ENCODE assay signal across 22 cellular contexts in genomic region chr7:46186131-46186530, GRCh38.
DNase-seq lines count a peak whose midpoint lies in the region; FAIRE-seq and TF ChIP-seq lines count a peak whose summit lies in the region.
"Had no signal": no experiment of that assay in that cellular context is flagged by ENCODE, and none has a peak within 500 bp of the region (broad histone marks: within the 10 kb centered on the region; RNA-seq: fewer than 3 reads in every experiment).

No MANE protein-coding gene starts in this region.

- peaks cover 20% of the 10 kb centered on the region for H3K36me3 Mint-ChIP-seq in HFFc6 (ENCODE audit: low read depth)
- no peaks in the 10 kb centered on the region for H3K36me3 Mint-ChIP-seq in astrocyte (ENCODE audit: low read depth, unreplicated experiment)
- H3K36me3 Mint-ChIP-seq in osteocyte (ENCODE audit: unreplicated experiment) = no peaks in the 10 kb centered on the region
- H3K36me3 Mint-ChIP-seq: CD14-positive monocyte; CD8-positive, alpha-beta memory T cell had no signal

- no peaks in the 10 kb centered on the region for H3K36me3 ChIP-seq in astrocyte (ENCODE audit: insufficient read depth, low read length)
- H3K36me3 ChIP-seq: BE2C; BLaER1 treated with 17β-estradiol and CSF1 and Interleukin-3, amounts not matched to agents 10 nM and 100 nM; HAP-1 had no signal

- H3K4me3 Mint-ChIP-seq in HFFc6 (no peak overlapping the region), astrocyte (ENCODE audit: unreplicated experiment) (no peak overlapping the region), osteocyte (ENCODE audit: unreplicated experiment) (no peak overlapping the region)
- H3K4me3 Mint-ChIP-seq: CD14-positive monocyte; CD4-positive, alpha-beta T cell; CD8-positive, alpha-beta memory T cell had no signal

- H3K27me3 Mint-ChIP-seq in HFFc6 (ENCODE audit: insufficient read depth) = no peaks in the 10 kb centered on the region
- no peaks in the 10 kb centered on the region for H3K27me3 Mint-ChIP-seq in astrocyte (ENCODE audit: low read depth, unreplicated experiment)
- H3K27me3 Mint-ChIP-seq in osteocyte (ENCODE audit: unreplicated experiment) = no peaks in the 10 kb centered on the region
- H3K27me3 Mint-ChIP-seq: CD4-positive, alpha-beta T cell had no signal

- H3K27me3 ChIP-seq in astrocyte (ENCODE audit: insufficient read depth, low read length) = no peaks in the 10 kb centered on the region
- H3K27me3 ChIP-seq: BE2C; BLaER1 treated with 17β-estradiol and CSF1 and Interleukin-3, amounts not matched to agents 10 nM and 100 nM had no signal

- H3K4me2 ChIP-seq in astrocyte (ENCODE audit: low read length) = no peak overlapping the region
- H3K4me2 ChIP-seq: A549; BLaER1 treated with 17β-estradiol and CSF1 and Interleukin-3, amounts not matched to agents 10 nM and 100 nM had no signal

- no peak overlapping the region for H3K27ac ChIP-seq in astrocyte (ENCODE audit: low read depth, low read length)
- H3K27ac ChIP-seq: A549; BLaER1 treated with 17β-estradiol and CSF1 and Interleukin-3, amounts not matched to agents 10 nM and 100 nM had no signal

- no peak for DNase-seq in HFFc6
- DNase-seq in astrocyte (ENCODE audit: low read depth) = no peak
- DNase-seq in osteocyte (ENCODE audit: extremely low spot score, unreplicated experiment) = peak; percentile 6
- DNase-seq in NAMALWA (ENCODE audit: low spot score) = no peak
- DNase-seq in LoVo (ENCODE audit: low spot score) = no peak
- DNase-seq in NCI-H1105 (lab: John Stamatoyannopoulos, UW) = no peak
- DNase-seq: 8988T; ACHN; AML-193; BE2C; CD4-positive, alpha-beta T cell; CD8-positive, alpha-beta memory T cell; DMS53; DMS79 treated with DMSO at 0.1 percent for 48 hours; GOT3 had no signal

- H3K27ac Mint-ChIP-seq in HFFc6 = peak overlapping the region; percentile 63
- H3K27ac Mint-ChIP-seq in astrocyte (ENCODE audit: unreplicated experiment) = peak overlapping the region; percentile 15
- H3K27ac Mint-ChIP-seq in osteocyte (ENCODE audit: unreplicated experiment) = no peak overlapping the region
- H3K27ac Mint-ChIP-seq: CD14-positive monocyte; CD4-positive, alpha-beta T cell had no signal

- H3K9me3 Mint-ChIP-seq in HFFc6 (no peaks in the 10 kb centered on the region), astrocyte (ENCODE audit: unreplicated experiment) (peaks cover 2% of the 10 kb centered on the region), osteocyte (ENCODE audit: unreplicated experiment) (peaks cover 6% of the 10 kb centered on the region)
- H3K9me3 Mint-ChIP-seq: CD4-positive, alpha-beta T cell had no signal

- H3K4me1 Mint-ChIP-seq in HFFc6 (ENCODE audit: low read depth) = peaks cover 48% of the 10 kb centered on the region
- H3K4me1 Mint-ChIP-seq in astrocyte (ENCODE audit: low read depth, unreplicated experiment) = peaks cover 3% of the 10 kb centered on the region
- no peaks in the 10 kb centered on the region for H3K4me1 Mint-ChIP-seq in osteocyte (ENCODE audit: unreplicated experiment)
- H3K4me1 Mint-ChIP-seq: CD14-positive monocyte; CD8-positive, alpha-beta memory T cell had no signal

- H2AFZ ChIP-seq in astrocyte (ENCODE audit: low read depth, low read length) = no peak overlapping the region

- no peak for FAIRE-seq in astrocyte (lab: Jason Lieb, UNC)
- FAIRE-seq: A549, G401.6, GM12892, H54 had no signal

- H4K20me1 ChIP-seq in astrocyte (ENCODE audit: insufficient read depth, low read length) = no peaks in the 10 kb centered on the region
- H4K20me1 ChIP-seq: BLaER1 treated with 17β-estradiol and CSF1 and Interleukin-3, amounts not matched to agents 10 nM and 100 nM had no signal

- H3K9ac ChIP-seq in astrocyte (ENCODE audit: low read length) = no peak overlapping the region
- H3K9ac ChIP-seq: BLaER1 treated with 17β-estradiol and CSF1 and Interleukin-3, amounts not matched to agents 10 nM and 100 nM had no signal

- H3K4me1 ChIP-seq in astrocyte (ENCODE audit: insufficient read depth, low read length) = peaks cover 2% of the 10 kb centered on the region
- H3K4me1 ChIP-seq: A549, BE2C, HAP-1 had no signal

- no peak for TF ChIP-seq CTCF in HFFc6 (IDR thresholded peaks at IDR 0.05)
- TF ChIP-seq CTCF in astrocyte (IDR thresholded peaks at IDR 0.05; ENCODE audit: insufficient read depth, low read depth, low read length) = no peak
- TF ChIP-seq CTCF in osteocyte (IDR thresholded peaks at IDR 0.05) = no peak

- no peaks in the 10 kb centered on the region for H3K9me3 ChIP-seq in astrocyte (ENCODE audit: insufficient read depth, low read depth, low read length)
- H3K9me3 ChIP-seq: A549, BE2C, HAP-1 had no signal

- no peak overlapping the region for H3K4me3 ChIP-seq in astrocyte (ENCODE audit: insufficient read depth, low read depth, low read length)
- H3K4me3 ChIP-seq: A549; BLaER1 treated with 17β-estradiol and CSF1 and Interleukin-3, amounts not matched to agents 10 nM and 100 nM; HAP-1 had no signal

- H3K79me2 ChIP-seq in astrocyte (ENCODE audit: insufficient read depth, low read length) = no peaks in the 10 kb centered on the region
